Comparison of ENCODE assay signal across 24 cellular contexts in genomic region chr6:137407816-137408215, GRCh38.
"Had no signal": no experiment of that assay in that cellular context is flagged by ENCODE, and none has a peak within 500 bp of the region (broad histone marks: within the 10 kb centered on the region; RNA-seq: fewer than 3 reads in every experiment).

No MANE protein-coding gene starts in this region.

- H3K4me3 Mint-ChIP-seq: naive thymus-derived CD8-positive, alpha-beta T cell; neural crest cell; stimulated activated naive CD8-positive, alpha-beta T cell treated with anti-CD3 and anti-CD28 coated beads, Interleukin-15, amount 100 ng/mL, for 72 hours had no signal

- H3K4me3 ChIP-seq: esophagus squamous epithelium, left lung, lower lobe of right lung, pancreas, right lobe of liver, suprapubic skin, transverse colon, upper lobe of right lung, uterus had no signal

- H3K4me1 Mint-ChIP-seq: neural crest cell; stimulated activated naive CD8-positive, alpha-beta T cell treated with anti-CD3 and anti-CD28 coated beads, Interleukin-15, amount 100 ng/mL, for 72 hours had no signal

- H3K27ac Mint-ChIP-seq: naive thymus-derived CD8-positive, alpha-beta T cell; stimulated activated naive CD8-positive, alpha-beta T cell treated with anti-CD3 and anti-CD28 coated beads, Interleukin-15, amount 100 ng/mL, for 72 hours had no signal

- DNase-seq: cortex of kidney; effector memory CD8-positive, alpha-beta T cell; erythroblast; esophagus squamous epithelium; foreskin melanocyte; hypothalamus; left cardiac atrium; left lung; lower lobe of right lung; naive thymus-derived CD8-positive, alpha-beta T cell; pancreas; retina; right lobe of liver; small intestine; stimulated activated CD4-positive, alpha-beta T cell treated with anti-CD3 and anti-CD28 coated beads, Interleukin-15, amount 100 ng/mL, for 24 hours; stimulated activated CD4-positive, alpha-beta T cell treated with anti-CD3 and anti-CD28 coated beads, Interleukin-2, amount 100 ng/mL, for 48 hours; stimulated activated naive CD4-positive, alpha-beta T cell; stimulated activated naive CD8-positive, alpha-beta T cell treated with anti-CD3 and anti-CD28 coated beads, Interleukin-15, amount 100 ng/mL, for 72 hours; transverse colon; upper lobe of right lung; uterus had no signal

- H3K9me3 ChIP-seq: esophagus squamous epithelium, left lung, lower lobe of right lung, neutrophil, pancreas, right lobe of liver, suprapubic skin, transverse colon, upper lobe of right lung, uterus had no signal

- H3K27ac ChIP-seq: esophagus squamous epithelium, left lung, lower lobe of right lung, neutrophil, pancreas, right lobe of liver, suprapubic skin, transverse colon, upper lobe of right lung, uterus had no signal

- H3K4me1 ChIP-seq: left lung, lower lobe of right lung, pancreas, suprapubic skin, upper lobe of right lung, uterus had no signal

- H3K36me3 ChIP-seq: esophagus squamous epithelium, left lung, lower lobe of right lung, neutrophil, pancreas, right lobe of liver, suprapubic skin, transverse colon, upper lobe of right lung, uterus had no signal

- H3K27me3 Mint-ChIP-seq: effector memory CD8-positive, alpha-beta T cell; naive thymus-derived CD8-positive, alpha-beta T cell; stimulated activated naive CD8-positive, alpha-beta T cell treated with anti-CD3 and anti-CD28 coated beads, Interleukin-15, amount 100 ng/mL, for 72 hours had no signal

- H3K27me3 ChIP-seq: esophagus squamous epithelium, left lung, right lobe of liver, upper lobe of right lung, uterus had no signal

- ATAC-seq: effector memory CD8-positive, alpha-beta T cell; left cardiac atrium; left lung; lower lobe of right lung; naive thymus-derived CD8-positive, alpha-beta T cell; pancreas; right lobe of liver; stimulated activated naive CD8-positive, alpha-beta T cell treated with anti-CD3 and anti-CD28 coated beads, Interleukin-15, amount 100 ng/mL, for 72 hours; upper lobe of right lung had no signal
